Comparison of ENCODE assay signal across 8 cellular contexts in genomic region chr19:11378319-11379189, GRCh38. TPM values are rescaled to one million over a fixed set of nuclear protein-coding genes. Genes with fewer than 3 reads are reported as not detected.
DNase-seq lines count a peak whose midpoint lies in the region; ATAC-seq and TF ChIP-seq lines count a peak whose summit lies in the region.

No MANE protein-coding gene starts in this region.

- no peak for DNase-seq in CD4-positive, CD25-positive, alpha-beta regulatory T cell
- DNase-seq in H9 (peak; percentile 82), SK-N-SH (peak; percentile 72), epithelial cell of esophagus (ENCODE audit: low read depth) (peak; percentile 87), globus pallidus (ENCODE audit: low spot score) (no peak)
- DNase-seq in CD8-positive, alpha-beta T cell, result no peak

- H3K27me3 Mint-ChIP-seq in CD4-positive, CD25-positive, alpha-beta regulatory T cell, result peaks cover 12% of the 10 kb centered on the region
- peaks cover 2% of the 10 kb centered on the region; the same call in 1 of the 2 replicates for H3K27me3 Mint-ChIP-seq in H9 (ENCODE audit: low read depth)
- H3K27me3 Mint-ChIP-seq in CD8-positive, alpha-beta T cell (ENCODE audit: low read depth), result peaks cover 12% of the 10 kb centered on the region

- H3K79me2 ChIP-seq in H9 (ENCODE audit: insufficient read depth, low read length) (no peaks in the 10 kb centered on the region), SK-N-SH (ENCODE audit: insufficient read depth) (peaks cover 23% of the 10 kb centered on the region)

- H2BK15ac ChIP-seq in H9 (ENCODE audit: low read depth, low read length), result no peak overlapping the region

- no peak overlapping the region for H2BK12ac ChIP-seq in H9 (ENCODE audit: insufficient read length, low read depth, low read length)

- POLR2A ChIA-PET in SK-N-SH (lab: Yijun Ruan, JAX), result interaction anchor here (0.7 to 0.8 kb wide), 2 partner anchors 33 to 150 kb away, joined by 4 read pairs; partner anchors contain the start of genes ECSIT and TMEM205
- POLR2A ChIA-PET in CD8-positive, alpha-beta T cell (lab: Charles Lee), result no interaction called here

- no peak for ATAC-seq in CD4-positive, CD25-positive, alpha-beta regulatory T cell (ENCODE audit: low read depth in 2 of 2)
- no peak for ATAC-seq in CD8-positive, alpha-beta T cell
- ATAC-seq in HG03095 (IDR thresholded peaks at IDR 0.05; ENCODE audit: unreplicated experiment), result no peak

- no peaks in the 10 kb centered on the region for H3K9me3 ChIP-seq in CD4-positive, CD25-positive, alpha-beta regulatory T cell (ENCODE audit: control insufficient read depth in 2 of 2, low read length in 2 of 2)
- H3K9me3 ChIP-seq in H9 (ENCODE audit: control insufficient read depth, low read depth, low read length), result no peaks in the 10 kb centered on the region
- no peaks in the 10 kb centered on the region for H3K9me3 ChIP-seq in SK-N-SH
- H3K9me3 ChIP-seq in neutrophil, result no peaks in the 10 kb centered on the region
- H3K9me3 ChIP-seq in CD8-positive, alpha-beta T cell (ENCODE audit: low read length), result no peaks in the 10 kb centered on the region

- H3K9me3 Mint-ChIP-seq in CD4-positive, CD25-positive, alpha-beta regulatory T cell, result no peaks in the 10 kb centered on the region
- no peaks in the 10 kb centered on the region for H3K9me3 Mint-ChIP-seq in H9
- no peaks in the 10 kb centered on the region for H3K9me3 Mint-ChIP-seq in CD8-positive, alpha-beta T cell

- H3K9ac ChIP-seq in H9 (ENCODE audit: extremely low read depth, insufficient read length, low read length) (no peak overlapping the region), SK-N-SH (peak overlapping the region; percentile 23; the same call in 1 of the 2 replicates)

- peak overlapping the region in 2 of 3 donors; percentile 20 to 62 for H3K27ac Mint-ChIP-seq in CD4-positive, CD25-positive, alpha-beta regulatory T cell
- no peak overlapping the region for H3K27ac Mint-ChIP-seq in H9
- H3K27ac Mint-ChIP-seq in CD8-positive, alpha-beta T cell, result no peak overlapping the region

- no peak overlapping the region for H3K4me3 ChIP-seq in CD4-positive, CD25-positive, alpha-beta regulatory T cell (ENCODE audit: low read depth, low read length)
- H3K4me3 ChIP-seq in SK-N-SH (ENCODE audit: low read depth in 2 of 2, low read length in 1 of 2) (no peak overlapping the region; a peak in 1 of 4 replicates), epithelial cell of esophagus (ENCODE audit: low read length) (no peak overlapping the region), neutrophil (ENCODE audit: low read depth in 1 of 2, low read length in 1 of 2) (no peak overlapping the region)
- no peak overlapping the region for H3K4me3 ChIP-seq in CD8-positive, alpha-beta T cell (ENCODE audit: low read depth, low read length)

- H3K27ac ChIP-seq in CD4-positive, CD25-positive, alpha-beta regulatory T cell (ENCODE audit: insufficient read depth, low read length, poor library complexity, severe bottlenecking), result no peak overlapping the region
- H3K27ac ChIP-seq in H9 (ENCODE audit: insufficient read length, low read depth, low read length), result no peak overlapping the region
- peak overlapping the region in 1 of 2 experiments; percentile 88; a peak in 3 of 4 replicates for H3K27ac ChIP-seq in SK-N-SH (ENCODE audit: low read depth in 2 of 2, low read length in 1 of 2)
- H3K27ac ChIP-seq in neutrophil, result peak overlapping the region; percentile 95
- H3K27ac ChIP-seq in CD8-positive, alpha-beta T cell (ENCODE audit: low read depth, low read length), result no peak overlapping the region

- H3T11ph ChIP-seq in H9 (ENCODE audit: low read length), result no peak overlapping the region

- peaks cover 71% of the 10 kb centered on the region for H3K4me1 ChIP-seq in CD4-positive, CD25-positive, alpha-beta regulatory T cell (ENCODE audit: control insufficient read depth, insufficient read depth, low read length, poor library complexity, severe bottlenecking)
- H3K4me1 ChIP-seq in H9 (ENCODE audit: insufficient read depth, low read length) (no peaks in the 10 kb centered on the region), SK-N-SH (ENCODE audit: control insufficient read depth in 1 of 2, insufficient read depth in 2 of 2, low read depth in 1 of 2, low read length in 1 of 2) (peaks cover 16 to 31% of the 10 kb centered on the region in 2 experiments), neutrophil (ENCODE audit: control insufficient read depth in 1 of 2, insufficient read depth in 1 of 2, low read depth in 1 of 2, low read length in 1 of 2) (peaks cover 88 to 91% of the 10 kb centered on the region in 2 experiments)
- H3K4me1 ChIP-seq in CD8-positive, alpha-beta T cell (ENCODE audit: insufficient read depth, low read length), result peaks cover 56% of the 10 kb centered on the region

- H3K18ac ChIP-seq in H9 (ENCODE audit: insufficient read length, low read depth, low read length), result no peak overlapping the region

- H2BK5ac ChIP-seq in H9 (ENCODE audit: insufficient read length, low read length), result no peak overlapping the region

- peak; percentile 76 for TF ChIP-seq RAD21 in SK-N-SH (IDR thresholded peaks at IDR 0.05; ENCODE audit: low read length)

- no peak overlapping the region for H4K91ac ChIP-seq in H9 (ENCODE audit: insufficient read length, low read depth, low read length)

- H3K14ac ChIP-seq in H9 (ENCODE audit: insufficient read depth, low read length), result no peak overlapping the region

- H3K23ac ChIP-seq in H9 (ENCODE audit: insufficient read length, low read depth, low read length), result no peak overlapping the region

- WGBS in H9 (ENCODE audit: extremely low coverage, insufficient read length, low lambda C conversion rate), result no CpG with 5 or more reads among the region's 8 CpGs
- 26% methylated on average over 6 of the region's 8 CpGs for WGBS in SK-N-SH (ENCODE audit: low lambda C conversion rate)

- H3K79me1 ChIP-seq in H9 (ENCODE audit: insufficient read depth, low read depth, low read length, poor library complexity, severe bottlenecking), result no peaks in the 10 kb centered on the region

- no peaks in the 10 kb centered on the region for H3K9me2 ChIP-seq in SK-N-SH

- CTCF ChIA-PET in SK-N-SH (lab: Yijun Ruan, JAX), result interaction anchor here (0.7 to 5.9 kb wide), 13 partner anchors 8 to 104 kb away, joined by 3 to 66 read pairs (median 7); partner anchors contain the start of genes ELAVL3, ODAD3, PRKCSH and RGL3
- CTCF ChIA-PET in CD8-positive, alpha-beta T cell (lab: Charles Lee), result interaction anchor here (1.5 to 5.5 kb wide), 3 partner anchors 10 to 104 kb away, joined by 5 to 24 read pairs (median 6); partner anchors contain the start of genes ODAD3 and PRKCSH

- H2AFZ ChIP-seq in H9 (ENCODE audit: low read length), result no peak overlapping the region
- H2AFZ ChIP-seq in SK-N-SH (ENCODE audit: low read depth), result no peak overlapping the region

- no peak overlapping the region for H2AK5ac ChIP-seq in H9 (ENCODE audit: insufficient read length, low read length)

- intact Hi-C loops in CD8-positive, alpha-beta T cell (cut with DNase I, micrococcal nuclease), result loop anchor here in 1 of 2 experiments (10.0 kb wide), 3 partner anchors 84 to 974 kb away; partner anchors contain the start of genes CDC37, TIMM29, TSPAN16 and YIPF2

- H3K4ac ChIP-seq in H9 (ENCODE audit: low read depth, low read length), result no peak overlapping the region

- H2BK20ac ChIP-seq in H9 (ENCODE audit: low read depth, low read length, poor library complexity, severe bottlenecking), result no peak overlapping the region

- no peak overlapping the region for H4K8ac ChIP-seq in H9 (replicated peaks; ENCODE audit: insufficient read length, low read depth, low read length)

- H3K36me3 ChIP-seq in CD4-positive, CD25-positive, alpha-beta regulatory T cell (ENCODE audit: control insufficient read depth, insufficient read depth, low read length), result peaks cover 5% of the 10 kb centered on the region
- H3K36me3 ChIP-seq in SK-N-SH (replicated peaks in 1 of 2; ENCODE audit: control insufficient read depth in 1 of 2, insufficient read depth in 2 of 2, low read length in 1 of 2), result no peaks in the 10 kb centered on the region
- peaks cover 15% of the 10 kb centered on the region for H3K36me3 ChIP-seq in neutrophil
- H3K36me3 ChIP-seq in CD8-positive, alpha-beta T cell (ENCODE audit: insufficient read depth, low read length), result no peaks in the 10 kb centered on the region

- H3K23me2 ChIP-seq in H9 (ENCODE audit: insufficient read length, low read depth, low read length, poor library complexity, severe bottlenecking), result peaks cover 13% of the 10 kb centered on the region

- H3K56ac ChIP-seq in H9 (ENCODE audit: insufficient read length, low read depth, low read length), result no peak overlapping the region

- no peak overlapping the region for H2BK120ac ChIP-seq in H9 (ENCODE audit: low read depth, low read length, poor library complexity, severe bottlenecking)

- H4K5ac ChIP-seq in H9 (ENCODE audit: insufficient read length, low read depth, low read length), result no peak overlapping the region

- peaks cover 33% of the 10 kb centered on the region for H3F3A ChIP-seq in SK-N-SH (replicated peaks; ENCODE audit: insufficient read depth)

- TF ChIP-seq EP300 in SK-N-SH (IDR thresholded peaks at IDR 0.05; ENCODE audit: borderline replicate concordance in 1 of 2, low read depth in 1 of 2, low read length in 1 of 2), result peak in 1 of 2 experiments; percentile 45; a peak in 1 of 4 replicates

- TF ChIP-seq CTCF in H9 (conservative IDR thresholded peaks at IDR 0.05) (peak; percentile 70), SK-N-SH (IDR thresholded peaks at IDR 0.05) (peak; percentile 52), epithelial cell of esophagus (IDR thresholded peaks at IDR 0.05; ENCODE audit: insufficient read depth, low read depth, low read length, missing control alignments) (peak; percentile 29), neutrophil (IDR thresholded peaks at IDR 0.05) (peak; percentile 34)
- TF ChIP-seq CTCF in CD8-positive, alpha-beta T cell (IDR thresholded peaks at IDR 0.05), result no peak

- H4K20me1 ChIP-seq in H9 (ENCODE audit: control insufficient read depth, insufficient read depth, insufficient read length), result peaks cover 4% of the 10 kb centered on the region
- no peaks in the 10 kb centered on the region for H4K20me1 ChIP-seq in SK-N-SH (ENCODE audit: insufficient read depth)

- peaks cover 6% of the 10 kb centered on the region for H3K36me3 Mint-ChIP-seq in CD4-positive, CD25-positive, alpha-beta regulatory T cell
- peaks cover 4 to 19% (median 18%) of the 10 kb centered on the region in 3 experiments; a peak in 6 of 7 replicates for H3K36me3 Mint-ChIP-seq in H9 (ENCODE audit: insufficient read depth in 1 of 3, low read depth in 3 of 3)
- H3K36me3 Mint-ChIP-seq in CD8-positive, alpha-beta T cell, result peaks cover 13% of the 10 kb centered on the region

- peak overlapping the region in 3 of 4 donors; percentile 7 to 61 (median 50) for H3K4me3 Mint-ChIP-seq in CD4-positive, CD25-positive, alpha-beta regulatory T cell
- no peak overlapping the region for H3K4me3 Mint-ChIP-seq in H9
- no peak overlapping the region for H3K4me3 Mint-ChIP-seq in CD8-positive, alpha-beta T cell

- H3K27me3 ChIP-seq in CD4-positive, CD25-positive, alpha-beta regulatory T cell (ENCODE audit: control insufficient read depth, insufficient read depth, low read length), result no peaks in the 10 kb centered on the region
- H3K27me3 ChIP-seq in H9 (ENCODE audit: insufficient read depth, low read length) (no peaks in the 10 kb centered on the region), SK-N-SH (ENCODE audit: insufficient read depth) (no peaks in the 10 kb centered on the region), neutrophil (peaks cover 5% of the 10 kb centered on the region)
- peaks cover 6% of the 10 kb centered on the region for H3K27me3 ChIP-seq in CD8-positive, alpha-beta T cell (ENCODE audit: insufficient read depth, low read length)

- no peak overlapping the region for H3K4me2 ChIP-seq in H9 (ENCODE audit: insufficient read depth, insufficient read length, low read length)
- H3K4me2 ChIP-seq in SK-N-SH, result peak overlapping the region; percentile 66

- H3K4me1 Mint-ChIP-seq in CD4-positive, CD25-positive, alpha-beta regulatory T cell, result peaks cover 5 to 50% (median 26%) of the 10 kb centered on the region in 4 donors
- H3K4me1 Mint-ChIP-seq in H9, result peaks cover 15 to 30% of the 10 kb centered on the region in 2 experiments
- peaks cover 43% of the 10 kb centered on the region for H3K4me1 Mint-ChIP-seq in CD8-positive, alpha-beta T cell (ENCODE audit: low read depth)

RNA-seq across cellular contexts. Expression of gene SWSAP1, which starts 4.1 kb away (rescaled TPM):
- 3.0 TPM for total RNA-seq in CD4-positive, CD25-positive, alpha-beta regulatory T cell
- 1 to 10 TPM; 5.6 to 8.4 (median 7.0) TPM for polyA plus RNA-seq in CD4-positive, CD25-positive, alpha-beta regulatory T cell
- 3.8 and 5.2 TPM in 2 replicates for total RNA-seq in H9 (2021)
- 2.8 and 3.0 TPM in 2 replicates for polyA plus RNA-seq in SK-N-SH (2012; rRNA removed)
- 1.5 and 2.2 TPM in 2 replicates for polyA plus RNA-seq in SK-N-SH (2012; cell fraction: cytosol; rRNA removed)
- polyA plus RNA-seq in SK-N-SH (2012; cell fraction: nucleus; rRNA removed), result 5.3 and 6.2 TPM in 2 replicates
- 1 to 10 TPM; 2.2 to 2.4 TPM for total RNA-seq in CD8-positive, alpha-beta T cell

RNA-seq across cellular contexts. Expression of gene EPOR, which starts 5.6 kb away (rescaled TPM):
- 10.3 TPM for total RNA-seq in CD4-positive, CD25-positive, alpha-beta regulatory T cell
- polyA plus RNA-seq in CD4-positive, CD25-positive, alpha-beta regulatory T cell, result 1 to 10 TPM; 7.3 to 9.2 (median 8.9) TPM
- 8.9 and 9.3 TPM in 2 replicates for total RNA-seq in H9 (2021)
- polyA plus RNA-seq in SK-N-SH (2012; rRNA removed), result 15.4 and 16.8 TPM in 2 replicates
- 5.3 and 7.9 TPM in 2 replicates for polyA plus RNA-seq in SK-N-SH (2012; cell fraction: cytosol; rRNA removed)
- polyA plus RNA-seq in SK-N-SH (2012; cell fraction: nucleus; rRNA removed), result 79.3 and 81.6 TPM in 2 replicates
- 1 to 10 TPM; 9.1 to 9.5 TPM for total RNA-seq in CD8-positive, alpha-beta T cell

RNA-seq across cellular contexts. Expression of gene PLPPR2, which starts 23.3 kb away (rescaled TPM):
- total RNA-seq in CD4-positive, CD25-positive, alpha-beta regulatory T cell, result 10.4 TPM
- 1 to 10 TPM in 3 of 4 donors, under 1 TPM in 1; 0.86 to 2.4 (median 2.1) TPM for polyA plus RNA-seq in CD4-positive, CD25-positive, alpha-beta regulatory T cell
- 6.1 and 8.0 TPM in 2 replicates for total RNA-seq in H9 (2021)
- polyA plus RNA-seq in SK-N-SH (2012; rRNA removed), result 18.9 and 26.2 TPM in 2 replicates
- 10.6 and 17.6 TPM in 2 replicates for polyA plus RNA-seq in SK-N-SH (2012; cell fraction: cytosol; rRNA removed)
- polyA plus RNA-seq in SK-N-SH (2012; cell fraction: nucleus; rRNA removed), result 54.9 and 71.2 TPM in 2 replicates
- 1 to 10 TPM; 6.0 to 6.2 TPM for total RNA-seq in CD8-positive, alpha-beta T cell

RNA-seq across cellular contexts. Expression of gene CCDC159, which starts 32.2 kb away (rescaled TPM):
- total RNA-seq in CD4-positive, CD25-positive, alpha-beta regulatory T cell, result 66.5 TPM
- 10 to 100 TPM; 18.7 to 23.1 (median 21.7) TPM for polyA plus RNA-seq in CD4-positive, CD25-positive, alpha-beta regulatory T cell
- 5.7 and 5.8 TPM in 2 replicates for total RNA-seq in H9 (2021)
- 25.2 and 30.1 TPM in 2 replicates for polyA plus RNA-seq in SK-N-SH (2012; rRNA removed)
- polyA plus RNA-seq in SK-N-SH (2012; cell fraction: cytosol; rRNA removed), result 11.0 and 15.1 TPM in 2 replicates
- polyA plus RNA-seq in SK-N-SH (2012; cell fraction: nucleus; rRNA removed), result 160 and 203 TPM in 2 replicates
- total RNA-seq in CD8-positive, alpha-beta T cell, result 10 to 100 TPM; 26.9 to 36.4 TPM

RNA-seq across cellular contexts. Expression of gene TMEM205, which starts 32.5 kb away (rescaled TPM):
- 24.0 TPM for total RNA-seq in CD4-positive, CD25-positive, alpha-beta regulatory T cell
- 10 to 100 TPM; 69.0 to 88.3 (median 73.8) TPM for polyA plus RNA-seq in CD4-positive, CD25-positive, alpha-beta regulatory T cell
- 69.7 and 73.1 TPM in 2 replicates for total RNA-seq in H9 (2021)
- polyA plus RNA-seq in SK-N-SH (2012; rRNA removed), result 209 and 219 TPM in 2 replicates
- polyA plus RNA-seq in SK-N-SH (2012; cell fraction: cytosol; rRNA removed), result 112 and 154 TPM in 2 replicates
- 172 and 193 TPM in 2 replicates for polyA plus RNA-seq in SK-N-SH (2012; cell fraction: nucleus; rRNA removed)
- 10 to 100 TPM in 1 of 2 experiments, 1 to 10 TPM in 1; 6.5 to 10.6 TPM for total RNA-seq in CD8-positive, alpha-beta T cell

Comparison
In these comparisons a context has a peak if more than half of its experiments do, and no peak if none do; other contexts are left out.
1. DNase-seq: peak in H9 (single experiment), SK-N-SH (single experiment) and epithelial cell of esophagus (single experiment); none in CD4-positive, CD25-positive, alpha-beta regulatory T cell (0 of 3), CD8-positive, alpha-beta T cell (0 of 7) and globus pallidus (single experiment).
2. H3K27ac Mint-ChIP-seq: peak in CD4-positive, CD25-positive, alpha-beta regulatory T cell (2 of 3); none in H9 (0 of 3) and CD8-positive, alpha-beta T cell (single experiment).
3. H3K4me3 Mint-ChIP-seq: peak in CD4-positive, CD25-positive, alpha-beta regulatory T cell (3 of 4); none in H9 (0 of 2) and CD8-positive, alpha-beta T cell (single experiment).